9 cellular contexts compared by ENCODE assay signal in genomic region chr15:92914103-92914499, GRCh38. TPM values are rescaled to one million over a fixed set of nuclear protein-coding genes. Genes with fewer than 3 reads are reported as not detected.
DNase-seq lines count a peak whose midpoint lies in the region; ATAC-seq and TF ChIP-seq lines count a peak whose summit lies in the region.
"Had no signal": no experiment of that assay in that cellular context is flagged by ENCODE, and none has a peak within 500 bp of the region (broad histone marks: within the 10 kb centered on the region; RNA-seq: fewer than 3 reads in every experiment).

No MANE protein-coding gene starts in this region.

- H3K36me3 ChIP-seq in HUES48 (ENCODE audit: control insufficient read depth, insufficient read depth, low read length), result no peaks in the 10 kb centered on the region
- peaks cover 0 to 50% (median 1%) of the 10 kb centered on the region in 6 donors for H3K36me3 ChIP-seq in spleen

- no peak for TF ChIP-seq CTCF in spleen (IDR thresholded peaks at IDR 0.05 in 8 of 11, conservative IDR thresholded peaks at IDR 0.05 in 3 of 11)

- H3K27ac ChIP-seq in HUES48 (ENCODE audit: low read depth, low read length) (peak overlapping the region; percentile 69), spleen (peak overlapping the region; percentile 15 to 97 (median 84))

- POLR2A ChIA-PET in activated CD4-positive, alpha-beta memory T cell treated with anti-CD3 and anti-CD28 coated beads, Interleukin-2, amount 10 ng/mL, durations not matched to agents 7 days and 5 days (lab: Charles Lee), result interaction anchor here (1.2 to 11.6 kb wide), 14 partner anchors 10 to 117 kb away, joined by 3 to 413 read pairs (median 16); partner anchors contain the start of gene CHD2

- peaks cover 64% of the 10 kb centered on the region for H3K36me3 Mint-ChIP-seq in activated CD4-positive, alpha-beta memory T cell treated with anti-CD3 and anti-CD28 coated beads, Interleukin-2, amount 10 ng/mL, durations not matched to agents 7 days and 5 days (ENCODE audit: low read depth)

- H3K4me1 Mint-ChIP-seq in activated CD4-positive, alpha-beta memory T cell treated with anti-CD3 and anti-CD28 coated beads, Interleukin-2, amount 10 ng/mL, durations not matched to agents 7 days and 5 days, result peaks cover 82% of the 10 kb centered on the region

- 63 to 84% (median 70%) methylated on average over 1 of the region's 1 CpG for WGBS in spleen, 5 donors

- H3K9me3 ChIP-seq in HUES48 (ENCODE audit: control insufficient read depth, insufficient read depth, low read length) (no peaks in the 10 kb centered on the region), spleen (no peaks in the 10 kb centered on the region)

- DNase-seq in activated CD4-positive, alpha-beta memory T cell treated with anti-CD3 and anti-CD28 coated beads, Interleukin-2, amount 10 ng/mL, durations not matched to agents 7 days and 5 days, result no peak
- DNase-seq in iPS DF 19.7 (ENCODE audit: low read depth, low spot score), result peak; percentile 33
- DNase-seq in spleen, result no peak
- no peak for DNase-seq in stimulated activated CD4-positive, alpha-beta T cell treated with anti-CD3 and anti-CD28 coated beads, Interleukin-4, amount 100 ng/mL, for 4 hours
- no peak for DNase-seq in putamen (ENCODE audit: low spot score)
- DNase-seq: stimulated activated CD4-positive, alpha-beta T cell treated with anti-CD3 and anti-CD28 coated beads, Interleukin-15, amount 100 ng/mL, for 24 hours had no signal

- peaks cover 43% of the 10 kb centered on the region for H3K4me1 ChIP-seq in HUES48 (ENCODE audit: control insufficient read depth, insufficient read depth, low read length)
- H3K4me1 ChIP-seq in spleen, result peaks cover 79 to 100% (median 99%) of the 10 kb centered on the region in 6 donors

- no peak overlapping the region for H3K9ac ChIP-seq in HUES48 (ENCODE audit: low read depth, low read length)

- H3K27ac Mint-ChIP-seq in activated CD4-positive, alpha-beta memory T cell treated with anti-CD3 and anti-CD28 coated beads, Interleukin-2, amount 10 ng/mL, durations not matched to agents 7 days and 5 days, result peak overlapping the region; percentile 90

- H3K4me3 ChIP-seq in HUES48 (ENCODE audit: low read depth, low read length), result no peak overlapping the region; the same call in 1 of the 2 replicates
- peak overlapping the region in 2 of 8 donors; percentile 32 to 64 for H3K4me3 ChIP-seq in spleen

- H3K27me3 Mint-ChIP-seq in activated CD4-positive, alpha-beta memory T cell treated with anti-CD3 and anti-CD28 coated beads, Interleukin-2, amount 10 ng/mL, durations not matched to agents 7 days and 5 days, result no peaks in the 10 kb centered on the region

- ATAC-seq in HG02571 (IDR thresholded peaks at IDR 0.05; ENCODE audit: unreplicated experiment), result no peak
- no peak for ATAC-seq in activated CD4-positive, CD25-positive, alpha-beta regulatory T cell treated with anti-CD3 and anti-CD28 coated beads, Interleukin-2, amount 50 U/mL, for 24 hours

- CTCF ChIA-PET in activated CD4-positive, alpha-beta memory T cell treated with anti-CD3 and anti-CD28 coated beads, Interleukin-2, amount 10 ng/mL, durations not matched to agents 7 days and 5 days (lab: Charles Lee), result interaction anchor here (0.6 to 6.4 kb wide), 11 partner anchors 11 to 117 kb away, joined by 3 to 112 read pairs (median 8); partner anchors contain the start of gene CHD2

- H3K9me3 Mint-ChIP-seq in activated CD4-positive, alpha-beta memory T cell treated with anti-CD3 and anti-CD28 coated beads, Interleukin-2, amount 10 ng/mL, durations not matched to agents 7 days and 5 days, result no peaks in the 10 kb centered on the region

- TF ChIP-seq POLR2A in spleen (IDR thresholded peaks at IDR 0.05), result no peak

- H3K4me3 Mint-ChIP-seq in activated CD4-positive, alpha-beta memory T cell treated with anti-CD3 and anti-CD28 coated beads, Interleukin-2, amount 10 ng/mL, durations not matched to agents 7 days and 5 days, result peak overlapping the region; percentile 89

- H3K27me3 ChIP-seq in HUES48 (ENCODE audit: control insufficient read depth, insufficient read depth, low read length) (no peaks in the 10 kb centered on the region), spleen (replicated peaks in 1 of 7) (no peaks in the 10 kb centered on the region)

- intact Hi-C loops in spleen (cut with DNase I; ENCODE audit: low total_unique reads), result no loop called here

RNA-seq across cellular contexts. Expression of gene CHD2, which starts 14.0 kb away (rescaled TPM):
- total RNA-seq in activated CD4-positive, alpha-beta memory T cell treated with anti-CD3 and anti-CD28 coated beads, Interleukin-2, amount 10 ng/mL, durations not matched to agents 7 days and 5 days, result 100 to 1,000 TPM; 141 to 155 TPM
- total RNA-seq in spleen, result 100 to 1,000 TPM; 160 to 232 (median 204) TPM
- 10 to 100 TPM; 37.3 to 44.0 (median 43.2) TPM for polyA plus RNA-seq in spleen
